In genomic region chr10:18567343-18567856, GRCh38 we compare ENCODE assay signal across 3 cellular contexts.
A peak's percentile ranks its signal among the peaks of the same experiment; 100 is the strongest.
TF ChIP-seq lines count a peak whose summit lies in the region.

No MANE protein-coding gene starts in this region.

TF ChIP-seq in HEK293, 187 proteins besides CTCF, POLR2A, EP300 and RAD21 (continued from another document):
- TF ChIP-seq ZNF600 (tag by site-specific recombination; IDR thresholded peaks at IDR 0.05) (peak; percentile 56), ZNF366 (tag by site-specific recombination; conservative IDR thresholded peaks at IDR 0.05) (0 out of 2 replicates have a peak, but pooled peaks have one; percentile 17)
TF ChIP-seq in HEK293: peak in this region for 2.

TF ChIP-seq in IMR-90, 13 proteins besides CTCF, POLR2A, EP300 and RAD21 (continued from another document):
- TF ChIP-seq MAZ (IDR thresholded peaks at IDR 0.05; ENCODE audit: borderline replicate concordance, low read depth, low read length) (no peak), FOS (IDR thresholded peaks at IDR 0.05; ENCODE audit: low read depth, low read length) (no peak), ELK1 (IDR thresholded peaks at IDR 0.05; ENCODE audit: borderline replicate concordance, low read depth, low read length) (no peak)
TF ChIP-seq in IMR-90: peak in this region for 0.

TF ChIP-seq in H1, 55 proteins besides CTCF, POLR2A, EP300 and RAD21 (continued from another document):
- 0 out of 2 replicates have a peak, but pooled peaks have one; percentile 61 for TF ChIP-seq SP1 (IDR thresholded peaks at IDR 0.05; ENCODE audit: low read depth, low read length)
- no peak for TF ChIP-seq KDM4A (IDR thresholded peaks at IDR 0.05; ENCODE audit: low read depth, low read length, severe bottlenecking)
- TF ChIP-seq HDAC2 (IDR thresholded peaks at IDR 0.05; ENCODE audit: borderline replicate concordance in 1 of 2, low read depth in 2 of 2, low read length in 2 of 2), result no peak
